1 cellular context compared by ENCODE assay signal in genomic region chr3:185815391-185816282, GRCh38.
TF ChIP-seq lines count a peak whose summit lies in the region.

No MANE protein-coding gene starts in this region.

TF ChIP-seq in K562, 482 proteins besides CTCF, POLR2A, EP300 and RAD21 (continued from another document and continues in another):
- TF ChIP-seq PRDM10 (IDR thresholded peaks at IDR 0.05; ENCODE audit: partially characterized antibody) (peak; percentile 91), POLR2B (IDR thresholded peaks at IDR 0.05; ENCODE audit: low read depth, partially characterized antibody) (no peak), SIX5 (IDR thresholded peaks at IDR 0.05; ENCODE audit: borderline replicate concordance in 1 of 2, insufficient read depth in 1 of 2, low read depth in 1 of 2, low read length in 2 of 2) (no peak), NR4A1 (CRISPR knock-in tag; IDR thresholded peaks at IDR 0.05) (no peak), NR4A1 (tag; IDR thresholded peaks at IDR 0.05) (no peak), MGA (IDR thresholded peaks at IDR 0.05) (peak; percentile 42), SP1 (CRISPR knock-in tag; IDR thresholded peaks at IDR 0.05) (no peak), GABPB1 (CRISPR knock-in tag; IDR thresholded peaks at IDR 0.05) (no peak), ZNF280A (IDR thresholded peaks at IDR 0.05; ENCODE audit: low read depth, partially characterized antibody) (no peak), ZNF217 (CRISPR knock-in tag; IDR thresholded peaks at IDR 0.05) (no peak), ILK (tag; IDR thresholded peaks at IDR 0.05; ENCODE audit: borderline replicate concordance, low read depth) (no peak), MTA2 (IDR thresholded peaks at IDR 0.05; ENCODE audit: low read depth) (no peak)
- TF ChIP-seq, protein P1, sequence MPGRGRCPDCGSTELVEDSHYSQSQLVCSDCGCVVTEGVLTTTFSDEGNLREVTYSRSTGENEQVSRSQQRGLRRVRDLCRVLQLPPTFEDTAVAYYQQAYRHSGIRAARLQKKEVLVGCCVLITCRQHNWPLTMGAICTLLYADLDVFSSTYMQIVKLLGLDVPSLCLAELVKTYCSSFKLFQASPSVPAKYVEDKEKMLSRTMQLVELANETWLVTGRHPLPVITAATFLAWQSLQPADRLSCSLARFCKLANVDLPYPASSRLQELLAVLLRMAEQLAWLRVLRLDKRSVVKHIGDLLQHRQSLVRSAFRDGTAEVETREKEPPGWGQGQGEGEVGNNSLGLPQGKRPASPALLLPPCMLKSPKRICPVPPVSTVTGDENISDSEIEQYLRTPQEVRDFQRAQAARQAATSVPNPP (IDR thresholded peaks at IDR 0.05; ENCODE audit: borderline replicate concordance, insufficient read depth, insufficient read length), result no peak
- TF ChIP-seq, protein P2, sequence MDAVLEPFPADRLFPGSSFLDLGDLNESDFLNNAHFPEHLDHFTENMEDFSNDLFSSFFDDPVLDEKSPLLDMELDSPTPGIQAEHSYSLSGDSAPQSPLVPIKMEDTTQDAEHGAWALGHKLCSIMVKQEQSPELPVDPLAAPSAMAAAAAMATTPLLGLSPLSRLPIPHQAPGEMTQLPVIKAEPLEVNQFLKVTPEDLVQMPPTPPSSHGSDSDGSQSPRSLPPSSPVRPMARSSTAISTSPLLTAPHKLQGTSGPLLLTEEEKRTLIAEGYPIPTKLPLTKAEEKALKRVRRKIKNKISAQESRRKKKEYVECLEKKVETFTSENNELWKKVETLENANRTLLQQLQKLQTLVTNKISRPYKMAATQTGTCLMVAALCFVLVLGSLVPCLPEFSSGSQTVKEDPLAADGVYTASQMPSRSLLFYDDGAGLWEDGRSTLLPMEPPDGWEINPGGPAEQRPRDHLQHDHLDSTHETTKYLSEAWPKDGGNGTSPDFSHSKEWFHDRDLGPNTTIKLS (IDR thresholded peaks at IDR 0.05; ENCODE audit: borderline replicate concordance, low read depth), result peak; percentile 34; the same call in 1 of the 2 replicates
- TF ChIP-seq, protein P3, sequence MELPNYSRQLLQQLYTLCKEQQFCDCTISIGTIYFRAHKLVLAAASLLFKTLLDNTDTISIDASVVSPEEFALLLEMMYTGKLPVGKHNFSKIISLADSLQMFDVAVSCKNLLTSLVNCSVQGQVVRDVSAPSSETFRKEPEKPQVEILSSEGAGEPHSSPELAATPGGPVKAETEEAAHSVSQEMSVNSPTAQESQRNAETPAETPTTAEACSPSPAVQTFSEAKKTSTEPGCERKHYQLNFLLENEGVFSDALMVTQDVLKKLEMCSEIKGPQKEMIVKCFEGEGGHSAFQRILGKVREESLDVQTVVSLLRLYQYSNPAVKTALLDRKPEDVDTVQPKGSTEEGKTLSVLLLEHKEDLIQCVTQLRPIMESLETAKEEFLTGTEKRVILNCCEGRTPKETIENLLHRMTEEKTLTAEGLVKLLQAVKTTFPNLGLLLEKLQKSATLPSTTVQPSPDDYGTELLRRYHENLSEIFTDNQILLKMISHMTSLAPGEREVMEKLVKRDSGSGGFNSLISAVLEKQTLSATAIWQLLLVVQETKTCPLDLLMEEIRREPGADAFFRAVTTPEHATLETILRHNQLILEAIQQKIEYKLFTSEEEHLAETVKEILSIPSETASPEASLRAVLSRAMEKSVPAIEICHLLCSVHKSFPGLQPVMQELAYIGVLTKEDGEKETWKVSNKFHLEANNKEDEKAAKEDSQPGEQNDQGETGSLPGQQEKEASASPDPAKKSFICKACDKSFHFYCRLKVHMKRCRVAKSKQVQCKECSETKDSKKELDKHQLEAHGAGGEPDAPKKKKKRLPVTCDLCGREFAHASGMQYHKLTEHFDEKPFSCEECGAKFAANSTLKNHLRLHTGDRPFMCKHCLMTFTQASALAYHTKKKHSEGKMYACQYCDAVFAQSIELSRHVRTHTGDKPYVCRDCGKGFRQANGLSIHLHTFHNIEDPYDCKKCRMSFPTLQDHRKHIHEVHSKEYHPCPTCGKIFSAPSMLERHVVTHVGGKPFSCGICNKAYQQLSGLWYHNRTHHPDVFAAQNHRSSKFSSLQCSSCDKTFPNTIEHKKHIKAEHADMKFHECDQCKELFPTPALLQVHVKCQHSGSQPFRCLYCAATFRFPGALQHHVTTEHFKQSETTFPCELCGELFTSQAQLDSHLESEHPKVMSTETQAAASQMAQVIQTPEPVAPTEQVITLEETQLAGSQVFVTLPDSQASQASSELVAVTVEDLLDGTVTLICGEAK (IDR thresholded peaks at IDR 0.05), result peak; percentile 77
- TF ChIP-seq, protein P3 (CRISPR knock-in tag; IDR thresholded peaks at IDR 0.05), result no peak; the same call in 1 of the 2 replicates
- TF ChIP-seq, protein P4, sequence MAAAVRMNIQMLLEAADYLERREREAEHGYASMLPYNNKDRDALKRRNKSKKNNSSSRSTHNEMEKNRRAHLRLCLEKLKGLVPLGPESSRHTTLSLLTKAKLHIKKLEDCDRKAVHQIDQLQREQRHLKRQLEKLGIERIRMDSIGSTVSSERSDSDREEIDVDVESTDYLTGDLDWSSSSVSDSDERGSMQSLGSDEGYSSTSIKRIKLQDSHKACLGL (CRISPR knock-in tag; IDR thresholded peaks at IDR 0.05; ENCODE audit: borderline replicate concordance, poor library complexity, severe bottlenecking), result no peak
